In genomic region chr21:33360871-33361602, GRCh38 we compare ENCODE assay signal across 8 cellular contexts. TPM values are rescaled to one million over a fixed set of nuclear protein-coding genes. Genes with fewer than 3 reads are reported as not detected.
DNase-seq lines count a peak whose midpoint lies in the region; ATAC-seq and TF ChIP-seq lines count a peak whose summit lies in the region.

No MANE protein-coding gene starts in this region.

- TF ChIP-seq CTCF in HCT116 (IDR thresholded peaks at IDR 0.05 in 2 of 3, conservative IDR thresholded peaks at IDR 0.05 in 1 of 3; ENCODE audit: borderline replicate concordance in 1 of 3, insufficient read depth in 1 of 3, low read depth in 2 of 3, low read length in 2 of 3) = peak in 2 of 3 experiments; percentile 91 to 95; a peak in 5 of 6 replicates
- TF ChIP-seq CTCF in glutamatergic neuron (IDR thresholded peaks at IDR 0.05; ENCODE audit: partially characterized antibody, unreplicated experiment) = peak; percentile 81
- TF ChIP-seq CTCF in transverse colon (IDR thresholded peaks at IDR 0.05) = peak; percentile 76 to 96 (median 86)

- H3K9me3 ChIP-seq in HCT116 (ENCODE audit: control insufficient read depth in 1 of 2, insufficient read depth in 1 of 2, low read depth in 1 of 2, low read length in 2 of 2) (no peaks in the 10 kb centered on the region), SK-N-MC (ENCODE audit: low read depth, low read length) (no peaks in the 10 kb centered on the region), transverse colon (no peaks in the 10 kb centered on the region)

- no peaks in the 10 kb centered on the region for H3K79me2 ChIP-seq in HCT116 (ENCODE audit: insufficient read depth, low read length)

- 19% methylated on average over 14 of the region's 14 CpGs; no CpG with 5 or more reads in 1 of the 2 donors for WGBS in transverse colon (ENCODE audit: low coverage in 1 of 2), 2 donors

- peak overlapping the region; percentile 93 for H3K27ac Mint-ChIP-seq in activated naive CD4-positive, alpha-beta T cell treated with anti-CD3 and anti-CD28 coated beads, Interleukin-2, amount 10 ng/mL, durations not matched to agents 7 days and 5 days
- H3K27ac Mint-ChIP-seq in glutamatergic neuron (ENCODE audit: unreplicated experiment) = no peak overlapping the region

- CTCF ChIA-PET in HCT116 (lab: Charles Lee) = interaction anchor here (0.6 to 3.8 kb wide), 31 partner anchors 8 to 367 kb away, joined by 3 to 20 read pairs (median 4); partner anchors contain the start of genes IFNAR1 and IL10RB
- CTCF ChIA-PET in activated naive CD4-positive, alpha-beta T cell treated with anti-CD3 and anti-CD28 coated beads, Interleukin-2, amount 10 ng/mL, durations not matched to agents 7 days and 5 days (lab: Charles Lee) = interaction anchor here (0.6 to 3.1 kb wide), 41 partner anchors 9 to 634 kb away, joined by 3 to 35 read pairs (median 5); partner anchors contain the start of genes IFNAR1 and IL10RB

- H2AFZ ChIP-seq in HCT116 (ENCODE audit: low read depth, low read length, poor library complexity, severe bottlenecking) = no peak overlapping the region

- H3K9me2 ChIP-seq in HCT116 (ENCODE audit: insufficient read depth) = no peaks in the 10 kb centered on the region

- no peak overlapping the region for H3K4me3 ChIP-seq in HCT116 (replicated peaks in 1 of 2; ENCODE audit: low read depth in 1 of 2, low read length in 2 of 2)
- peak overlapping the region; percentile 67 for H3K4me3 ChIP-seq in SK-N-MC
- H3K4me3 ChIP-seq in transverse colon = peak overlapping the region in 2 of 4 donors; percentile 0 to 34

- POLR2A ChIA-PET in HCT116 (lab: Charles Lee) = interaction anchor here (0.6 to 1.1 kb wide), 3 partner anchors 19 to 138 kb away, joined by 3 to 4 read pairs (median 3); no protein-coding TSS in a partner anchor

- no TSS peak for BruUV-seq in HCT116 (replicated peaks; lab: Mats Ljungman, UMichigan)

- intact Hi-C loops in HCT116 (cut with micrococcal nuclease) = loop anchor here (2.0 kb wide), 1 partner anchor 84 kb away; no protein-coding TSS in a partner anchor
- intact Hi-C loops in transverse colon (cut with DNase I; ENCODE audit: low total_unique reads) = loop anchor here (10.0 kb wide), 2 partner anchors 84 to 156 kb away; no protein-coding TSS in a partner anchor

- DNase-seq in ELF-1 (ENCODE audit: low read depth, low spot score) (peak; percentile 89), HCT116 (ENCODE audit: low read depth, low spot score) (no peak), NAMALWA (ENCODE audit: low spot score) (peak; percentile 88), SK-N-MC (ENCODE audit: low read depth, low spot score) (peak; percentile 45), glutamatergic neuron (peak; percentile 81), pons (ENCODE audit: low spot score) (peak; percentile 81), transverse colon (peak; percentile 89)
- DNase-seq in activated naive CD4-positive, alpha-beta T cell treated with anti-CD3 and anti-CD28 coated beads, Interleukin-2, amount 10 ng/mL, durations not matched to agents 7 days and 5 days = peak; percentile 91

- in situ Hi-C loops in transverse colon (cut with MboI; ENCODE audit: low pct_ligation_motif_present in 1 of 4, low pct_unique_long_range_greater_than_20kb in 1 of 4, low sequenced_read_pairs in 3 of 4) = no loop called here

- H3K27me3 ChIP-seq in HCT116 (ENCODE audit: insufficient read depth, low read length) = no peaks in the 10 kb centered on the region
- H3K27me3 ChIP-seq in transverse colon = no peaks in the 10 kb centered on the region

- peaks cover 26% of the 10 kb centered on the region for H3K4me1 Mint-ChIP-seq in activated naive CD4-positive, alpha-beta T cell treated with anti-CD3 and anti-CD28 coated beads, Interleukin-2, amount 10 ng/mL, durations not matched to agents 7 days and 5 days
- peaks cover 10% of the 10 kb centered on the region for H3K4me1 Mint-ChIP-seq in glutamatergic neuron (ENCODE audit: low read depth, unreplicated experiment)

- peak overlapping the region; percentile 27 for H3K4me2 ChIP-seq in HCT116 (ENCODE audit: low read length)

- H3K9ac ChIP-seq in HCT116 (ENCODE audit: low read length) (no peak overlapping the region), SK-N-MC (ENCODE audit: insufficient read length) (no peak overlapping the region)

- no peak for TF ChIP-seq POLR2A in HCT116 (IDR thresholded peaks at IDR 0.05; ENCODE audit: borderline replicate concordance, extremely low read depth, insufficient read depth, insufficient read length)
- peak; percentile 12 for TF ChIP-seq POLR2A in transverse colon (IDR thresholded peaks at IDR 0.05)

- no peaks in the 10 kb centered on the region for H4K20me1 ChIP-seq in HCT116 (ENCODE audit: insufficient read depth)

- RAD21 ChIA-PET in HCT116 (lab: Charles Lee; ENCODE audit: low non-redundant PET in 1 of 2, low total read pairs in 2 of 2, uncharacterized antibody in 2 of 2, unreplicated experiment in 2 of 2) = interaction anchor here (0.7 to 1.0 kb wide), 4 partner anchors 36 to 161 kb away, joined by 3 to 6 read pairs (median 5); partner anchors contain the start of gene IFNAR1 (in 1 of the 2)

- no peak for TF ChIP-seq EP300 in transverse colon (IDR thresholded peaks at IDR 0.05; ENCODE audit: low read depth)

- H3K36me3 ChIP-seq in HCT116 (ENCODE audit: control insufficient read depth in 1 of 2, insufficient read depth in 2 of 2, low read length in 2 of 2) (peaks cover 4 to 5% of the 10 kb centered on the region in 2 experiments; a peak in 3 of 4 replicates), SK-N-MC (ENCODE audit: insufficient read depth, low read length) (peaks cover 6% of the 10 kb centered on the region; the same call in 1 of the 2 replicates), transverse colon (peaks cover 0 to 5% (median 1%) of the 10 kb centered on the region in 4 donors)

- H3K4me1 ChIP-seq in HCT116 (ENCODE audit: control insufficient read depth in 1 of 2, insufficient read depth in 2 of 2, low read length in 2 of 2) (peaks cover 10 to 15% of the 10 kb centered on the region in 2 experiments), transverse colon (peaks cover 0 to 38% (median 18%) of the 10 kb centered on the region in 4 donors)

- peak overlapping the region; percentile 71 for H3K4me3 Mint-ChIP-seq in activated naive CD4-positive, alpha-beta T cell treated with anti-CD3 and anti-CD28 coated beads, Interleukin-2, amount 10 ng/mL, durations not matched to agents 7 days and 5 days
- peak overlapping the region; percentile 25 for H3K4me3 Mint-ChIP-seq in glutamatergic neuron (ENCODE audit: unreplicated experiment)

- H3K27me3 Mint-ChIP-seq in activated naive CD4-positive, alpha-beta T cell treated with anti-CD3 and anti-CD28 coated beads, Interleukin-2, amount 10 ng/mL, durations not matched to agents 7 days and 5 days = no peaks in the 10 kb centered on the region
- peaks cover 6% of the 10 kb centered on the region for H3K27me3 Mint-ChIP-seq in glutamatergic neuron (ENCODE audit: unreplicated experiment)

- H3K36me3 Mint-ChIP-seq in activated naive CD4-positive, alpha-beta T cell treated with anti-CD3 and anti-CD28 coated beads, Interleukin-2, amount 10 ng/mL, durations not matched to agents 7 days and 5 days = peaks cover 22% of the 10 kb centered on the region
- H3K36me3 Mint-ChIP-seq in glutamatergic neuron (ENCODE audit: unreplicated experiment) = no peaks in the 10 kb centered on the region

- peaks cover 3% of the 10 kb centered on the region for H3K9me3 Mint-ChIP-seq in activated naive CD4-positive, alpha-beta T cell treated with anti-CD3 and anti-CD28 coated beads, Interleukin-2, amount 10 ng/mL, durations not matched to agents 7 days and 5 days
- H3K9me3 Mint-ChIP-seq in glutamatergic neuron (ENCODE audit: unreplicated experiment) = peaks cover 6% of the 10 kb centered on the region

- H3K27ac ChIP-seq in HCT116 (ENCODE audit: low read depth, low read length) = no peak overlapping the region
- H3K27ac ChIP-seq in SK-N-MC = no peak overlapping the region
- H3K27ac ChIP-seq in transverse colon = peak overlapping the region; percentile 68 to 84 (median 71)

- ATAC-seq in HCT116 = peak; percentile 98

- peak; percentile 46 for TF ChIP-seq RAD21 in HCT116 (IDR thresholded peaks at IDR 0.05; ENCODE audit: low read depth)

TF ChIP-seq in HCT116, 20 proteins besides CTCF, POLR2A, EP300 and RAD21:
- no peak for TF ChIP-seq SP1 (IDR thresholded peaks at IDR 0.05; ENCODE audit: low read depth)
- no peak for TF ChIP-seq EZH2 (IDR thresholded peaks at IDR 0.05)
- TF ChIP-seq YY1 (IDR thresholded peaks at IDR 0.05; ENCODE audit: extremely low read depth, insufficient replicate concordance, low read depth, low read length) = peak; percentile 10

RNA-seq across cellular contexts. Expression of gene IFNAR1, which starts 36.3 kb away (rescaled TPM):
- total RNA-seq in HCT116 (2021; ENCODE audit: unreplicated experiment) = 20.5 TPM
- 6.4 and 7.3 TPM in 2 replicates for polyA plus RNA-seq in HCT116 (2012)
- total RNA-seq in glutamatergic neuron (ENCODE audit: unreplicated experiment) = 17.7 TPM
- total RNA-seq in transverse colon = 10 to 100 TPM; 10.3 to 30.7 (median 28.9) TPM

RNA-seq across cellular contexts. Expression of gene IFNGR2, which starts 42.2 kb away (rescaled TPM):
- total RNA-seq in HCT116 (2021; ENCODE audit: unreplicated experiment) = 44.6 TPM
- 37.5 and 39.6 TPM in 2 replicates for polyA plus RNA-seq in HCT116 (2012)
- total RNA-seq in glutamatergic neuron (ENCODE audit: unreplicated experiment) = 9.6 TPM
- total RNA-seq in transverse colon = 100 to 1,000 TPM in 1 of 4 donors, 10 to 100 TPM in 3; 40.8 to 131 (median 76.6) TPM

Comparison
In these comparisons a context has a peak if more than half of its experiments do, and no peak if none do; other contexts are left out.
1. H3K27ac ChIP-seq: peak in transverse colon (4 of 4); none in HCT116 (single experiment) and SK-N-MC (single experiment).
2. Peak in every context shown above with its lines, with median percentiles within 50 percentile points of each other: CTCF ChIP-seq.